27 cellular contexts compared by ENCODE assay signal in genomic region chr6:1438471-1438881, GRCh38. TPM values are rescaled to one million over a fixed set of nuclear protein-coding genes. Genes with fewer than 3 reads are reported as not detected.
"Had no signal": no experiment of that assay in that cellular context is flagged by ENCODE, and none has a peak within 500 bp of the region (broad histone marks: within the 10 kb centered on the region; RNA-seq: fewer than 3 reads in every experiment).

No MANE protein-coding gene starts in this region.

- H3K27ac Mint-ChIP-seq: activated B cell treated with CpG ODN at 0.5 μM for 24 hours; activated CD4-positive, alpha-beta T cell treated with anti-CD3 and anti-CD28 coated beads for 36 hours; activated naive CD4-positive, alpha-beta T cell treated with anti-CD3 and anti-CD28 coated beads, Interleukin-2, amount 50 U/mL, for 72 hours; activated T-cell treated with anti-CD3 and anti-CD28 coated beads, Interleukin-2, amount 50 U/mL, for 72 hours; natural killer cell; T-helper 2 cell treated with Interferon-gamma antibody and Interleukin-4, amounts not matched to agents 5 μg/mL and 100 μg/mL, for 36 hours had no signal

- H3K36me3 ChIP-seq: cardiac muscle cell, neutrophil, ovary, suprapubic skin, tibial artery had no signal

- H3K27me3 ChIP-seq: ovary had no signal

- H3K4me1 Mint-ChIP-seq: activated B cell treated with CpG ODN at 0.5 μM for 24 hours had no signal

- H3K27ac ChIP-seq: cardiac muscle cell, neutrophil, ovary, psoas muscle, suprapubic skin, tibial artery had no signal

- DNase-seq: activated B cell treated with CpG ODN at 0.5 μM for 24 hours; activated CD4-positive, alpha-beta T cell treated with anti-CD3 and anti-CD28 coated beads for 36 hours; activated CD4-positive, alpha-beta T cell treated with anti-CD3 and anti-CD28 coated beads, Interleukin-2, amount 50 U/mL, for 4 hours; activated naive CD4-positive, alpha-beta T cell; activated T-cell treated with anti-CD3 and anti-CD28 coated beads for 4 hours; activated T-cell treated with anti-CD3 and anti-CD28 coated beads, Interleukin-2, amount 50 U/mL, for 72 hours; cortex of kidney; effector memory CD8-positive, alpha-beta T cell; foreskin fibroblast; hippocampal formation; kidney; left colon; natural killer cell; ovary; psoas muscle; stimulated activated CD4-positive, alpha-beta T cell treated with anti-CD3 and anti-CD28 coated beads, Interleukin-15, amount 100 ng/mL, for 24 hours; stimulated activated CD4-positive, alpha-beta T cell treated with anti-CD3 and anti-CD28 coated beads, Interleukin-2, amount 100 ng/mL, for 24 hours; stimulated activated naive CD4-positive, alpha-beta T cell; T-helper 1 cell; tibial artery had no signal

- H3K9me3 ChIP-seq: neutrophil, ovary, psoas muscle, suprapubic skin, tibial artery had no signal

- H3K4me1 ChIP-seq: psoas muscle, suprapubic skin, tibial artery had no signal

- H3K36me3 Mint-ChIP-seq: natural killer cell had no signal

- H3K4me3 ChIP-seq: cardiac muscle cell, ovary, psoas muscle, suprapubic skin, tibial artery had no signal

- H3K4me3 Mint-ChIP-seq: activated B cell treated with CpG ODN at 0.5 μM for 24 hours; activated CD4-positive, alpha-beta T cell treated with anti-CD3 and anti-CD28 coated beads for 36 hours; activated T-cell treated with anti-CD3 and anti-CD28 coated beads, Interleukin-2, amount 50 U/mL, for 72 hours; effector memory CD8-positive, alpha-beta T cell; natural killer cell; T-helper 2 cell treated with Interferon-gamma antibody and Interleukin-4, amounts not matched to agents 5 μg/mL and 100 μg/mL, for 36 hours had no signal

- H3K9me3 Mint-ChIP-seq: activated B cell treated with CpG ODN at 0.5 μM for 24 hours; effector memory CD8-positive, alpha-beta T cell; natural killer cell; T-helper 2 cell treated with Interferon-gamma antibody and Interleukin-4, amounts not matched to agents 5 μg/mL and 100 μg/mL, for 36 hours had no signal

RNA-seq across cellular contexts. Expression of gene FOXF2, which starts 49.1 kb away (rescaled TPM):
- total RNA-seq: activated B cell treated with CpG ODN at 0.5 μM for 24 hours; activated CD4-positive, alpha-beta T cell treated with anti-CD3 and anti-CD28 coated beads for 36 hours; activated naive CD4-positive, alpha-beta T cell treated with anti-CD3 and anti-CD28 coated beads, Interleukin-2, amount 50 U/mL, for 72 hours; activated T-cell treated with anti-CD3 and anti-CD28 coated beads, Interleukin-2, amount 50 U/mL, for 72 hours; endothelial cell of umbilical vein; natural killer cell had no signal
- polyA plus RNA-seq: endothelial cell of umbilical vein, liver had no signal
